In the genomic region with DNA sequence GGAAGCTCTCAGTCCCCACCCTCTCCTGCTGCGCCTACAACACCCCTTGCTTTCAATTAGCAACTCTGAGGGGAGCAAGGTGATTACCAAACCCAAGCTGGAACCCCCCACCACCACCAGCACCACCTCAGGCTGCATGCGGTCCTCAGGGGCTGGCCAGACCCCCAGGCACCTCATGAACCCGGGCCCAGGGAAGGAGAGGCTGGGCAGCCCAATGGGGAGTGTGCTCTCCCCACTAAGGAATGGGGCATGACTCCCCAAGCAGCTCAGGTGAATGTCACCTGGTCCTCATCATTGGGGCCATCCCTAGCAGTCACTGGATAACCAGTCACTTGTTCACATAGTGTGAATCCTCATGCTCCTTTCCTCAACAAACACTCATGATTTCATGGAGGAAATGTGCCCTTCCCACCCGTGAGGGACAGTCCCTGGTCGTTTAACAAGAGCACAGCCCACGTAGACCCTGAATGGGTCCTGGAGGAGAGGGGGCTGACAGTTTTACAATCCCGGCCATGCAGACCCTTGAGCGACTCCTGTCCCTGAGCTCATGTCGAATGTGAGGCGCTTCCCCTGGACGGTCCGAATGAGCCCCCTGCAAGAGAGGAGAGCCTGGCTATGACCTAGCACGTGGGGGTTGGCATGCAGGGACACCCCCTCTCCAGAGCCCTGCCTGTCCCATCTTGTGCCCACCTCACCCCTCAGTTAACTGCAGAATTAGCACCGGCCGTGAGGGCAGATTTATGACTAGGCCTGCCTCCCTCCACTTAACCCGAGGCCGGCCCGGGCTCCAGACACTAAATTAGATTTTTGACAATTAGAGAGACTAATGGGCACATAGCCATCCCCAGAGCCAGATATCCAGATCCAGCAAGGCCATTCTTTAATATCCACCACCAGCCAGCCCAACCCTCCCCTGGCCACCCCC, we compare ENCODE assay signal across 1 cellular context.
A peak's percentile ranks its signal among the peaks of the same experiment; 100 is the strongest.
TF ChIP-seq lines count a peak whose summit lies in the region.

No MANE protein-coding gene starts in this region.

TF ChIP-seq in HCT116, 20 proteins besides CTCF, POLR2A, EP300 and RAD21:
- TF ChIP-seq ZFX (IDR thresholded peaks at IDR 0.05): no peak
- TF ChIP-seq POLR2AphosphoS5 (IDR thresholded peaks at IDR 0.05; ENCODE audit: low read depth, low read length): 0 out of 2 replicates have a peak, but pooled peaks have one; percentile 19
- no peak for TF ChIP-seq SP1 (IDR thresholded peaks at IDR 0.05; ENCODE audit: low read depth)
- no peak for TF ChIP-seq JUND (IDR thresholded peaks at IDR 0.05)
- TF ChIP-seq ZNF274 (IDR thresholded peaks at IDR 0.05; ENCODE audit: low read depth, low read length): no peak
- no peak for TF ChIP-seq EZH2phosphoT487 (IDR thresholded peaks at IDR 0.05; ENCODE audit: borderline replicate concordance)
